In the genomic region with DNA sequence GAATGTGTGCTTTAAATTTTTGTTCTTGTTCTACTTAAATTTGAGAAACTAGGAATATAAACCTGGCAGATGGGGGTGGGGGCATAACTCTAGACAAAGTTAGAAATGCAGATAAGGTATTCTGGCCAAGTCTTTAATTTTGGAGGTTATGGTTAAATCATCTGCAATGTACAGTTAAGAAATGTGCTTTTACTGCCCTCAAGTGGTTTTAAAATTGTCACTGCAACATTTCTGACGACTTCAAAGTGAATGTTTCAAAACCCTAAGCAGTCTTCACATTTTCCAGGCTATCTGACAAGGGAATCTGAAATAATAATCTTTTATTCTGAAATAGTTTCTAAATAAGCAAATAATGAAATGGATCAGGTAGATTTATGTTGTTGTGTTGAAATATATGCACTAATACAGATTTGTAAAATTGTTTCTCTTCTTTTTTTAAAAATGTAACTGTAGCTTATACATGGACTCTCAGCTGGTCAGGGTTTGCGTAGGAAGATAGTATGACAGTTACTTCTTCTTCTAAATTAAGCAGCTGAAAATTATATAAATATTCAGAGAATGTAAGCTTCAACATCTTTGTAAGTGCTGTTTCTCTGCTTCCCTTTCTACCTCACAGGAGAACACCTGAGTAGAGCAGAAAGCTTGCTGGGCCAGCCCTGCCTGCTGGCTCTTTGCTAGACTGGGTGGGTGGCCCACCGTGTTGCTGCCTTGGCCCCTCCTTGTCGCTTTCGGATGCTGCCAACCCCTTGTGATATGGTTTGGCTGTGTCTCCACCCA, we compare ENCODE assay signal across 8 cellular contexts.
DNase-seq lines count a peak whose midpoint lies in the region; ATAC-seq and TF ChIP-seq lines count a peak whose summit lies in the region.

No MANE protein-coding gene starts in this region.

- ATAC-seq in HG02885 (IDR thresholded peaks at IDR 0.05; ENCODE audit: poor library complexity, unreplicated experiment): peak; percentile 75
- no peak for ATAC-seq in HG03521 (IDR thresholded peaks at IDR 0.05; ENCODE audit: unreplicated experiment)

- peaks cover 0 to 9% (median 0%) of the 10 kb centered on the region in 4 donors for H3K4me1 ChIP-seq in tibial artery

- no peaks in the 10 kb centered on the region for H3K36me3 ChIP-seq in tibial artery

- DNase-seq in SHP77 (lab: John Stamatoyannopoulos, UW): peak; percentile 4 to 30
- no peak for DNase-seq in SHP77 treated with DMSO at 0.1 percent for 48 hours (lab: John Stamatoyannopoulos, UW)
- peak; percentile 28 for DNase-seq in NCI-H226
- DNase-seq in astrocyte of the hippocampus (ENCODE audit: low read depth, low spot score): peak; percentile 66
- DNase-seq in iris pigment epithelial cell (ENCODE audit: low read depth): peak; percentile 79
- DNase-seq in tibial artery: no peak

- peak; percentile 48 to 62 for TF ChIP-seq CTCF in tibial artery (IDR thresholded peaks at IDR 0.05)

- peak overlapping the region; percentile 4 to 26 for H3K27ac ChIP-seq in tibial artery

- intact Hi-C loops in tibial artery (cut with DNase I; ENCODE audit: low total_unique reads): loop anchor here (10.0 kb wide), 1 partner anchor 484 kb away; no protein-coding TSS in a partner anchor

- H3K4me3 ChIP-seq in tibial artery: no peak overlapping the region

- no peaks in the 10 kb centered on the region for H3K9me3 ChIP-seq in tibial artery

- no peaks in the 10 kb centered on the region for H3K27me3 ChIP-seq in tibial artery

Comparison
In these comparisons a context has a peak if more than half of its experiments do, and no peak if none do; other contexts are left out.
1. DNase-seq: peak in SHP77 (2 of 2), NCI-H226 (single experiment), astrocyte of the hippocampus (single experiment) and iris pigment epithelial cell (single experiment); none in SHP77 treated with DMSO at 0.1 percent for 48 hours (single experiment) and tibial artery (0 of 2).